10 cellular contexts compared by ENCODE assay signal in the genomic region with DNA sequence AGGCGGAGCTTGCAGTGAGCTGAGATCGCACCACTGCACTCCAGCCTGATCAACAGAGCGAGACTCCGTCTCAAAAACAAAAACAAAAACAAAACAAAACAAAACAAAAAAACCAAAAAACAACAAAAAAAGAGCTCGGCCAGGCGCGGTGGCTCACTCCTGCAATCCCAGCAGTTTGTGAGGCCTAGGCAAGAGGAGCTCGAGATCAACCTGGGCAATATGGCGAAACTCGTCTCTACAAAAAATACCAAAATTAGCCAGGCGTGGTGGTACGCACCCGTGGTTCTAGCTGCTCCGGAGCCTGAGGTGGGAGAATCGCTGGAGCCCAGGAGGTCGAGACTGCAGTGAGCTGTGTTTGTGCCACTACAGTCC. TPM values are rescaled to one million over a fixed set of nuclear protein-coding genes. Genes with fewer than 3 reads are reported as not detected.
A peak's percentile ranks its signal among the peaks of the same experiment; 100 is the strongest.
DNase-seq lines count a peak whose midpoint lies in the region; ATAC-seq and TF ChIP-seq lines count a peak whose summit lies in the region.
"Had no signal": no experiment of that assay in that cellular context is flagged by ENCODE, and none has a peak within 500 bp of the region (broad histone marks: within the 10 kb centered on the region; RNA-seq: fewer than 3 reads in every experiment).

No MANE protein-coding gene starts in this region.

- in situ Hi-C loops in GM23248 (cut with MboI): no loop called here

- H3K36me3 ChIP-seq in A673 (ENCODE audit: insufficient read depth, low read length, poor library complexity, severe bottlenecking) (no peaks in the 10 kb centered on the region), GM23248 (ENCODE audit: low read depth) (no peaks in the 10 kb centered on the region), lower lobe of right lung (no peaks in the 10 kb centered on the region)

- BruUV-seq in A673 (replicated peaks; lab: Mats Ljungman, UMichigan): no TSS peak

- POLR2A ChIA-PET in A673 (lab: Charles Lee; ENCODE audit: low non-redundant PET): interaction anchor here (0.5 kb wide), 2 partner anchors 316 to 534 kb away, joined by 3 to 5 read pairs; no protein-coding TSS in a partner anchor
- POLR2A ChIA-PET in activated CD8-positive, alpha-beta T cell treated with anti-CD3 and anti-CD28 coated beads for 36 hours (lab: Charles Lee): interaction anchor here (0.6 to 2.5 kb wide), 10 partner anchors 9 to 76 kb away, joined by 3 to 16 read pairs (median 4); a partner anchor contains a TSS

- H3K27me3 ChIP-seq in A673 (replicated peaks; ENCODE audit: insufficient read depth, low read depth, low read length, poor library complexity) (no peaks in the 10 kb centered on the region), GM23248 (replicated peaks; ENCODE audit: insufficient read depth) (no peaks in the 10 kb centered on the region), lower lobe of right lung (ENCODE audit: low read depth) (no peaks in the 10 kb centered on the region)

- peaks cover 28% of the 10 kb centered on the region for H3K4me1 Mint-ChIP-seq in activated CD8-positive, alpha-beta T cell treated with anti-CD3 and anti-CD28 coated beads for 36 hours (ENCODE audit: low read depth)

- H3K4me2 ChIP-seq in GM23248 (ENCODE audit: unreplicated experiment): peak overlapping the region; percentile 59

- H3K27me3 Mint-ChIP-seq in activated CD8-positive, alpha-beta T cell treated with anti-CD3 and anti-CD28 coated beads for 36 hours: peaks cover 4% of the 10 kb centered on the region

- no peak for ATAC-seq in activated CD8-positive, alpha-beta T cell treated with anti-CD3 and anti-CD28 coated beads for 36 hours
- ATAC-seq in lower lobe of right lung: no peak
- ATAC-seq in HG02840 (IDR thresholded peaks at IDR 0.05; ENCODE audit: low FRiP score, unreplicated experiment): no peak

- CTCF ChIA-PET in A673 (lab: Charles Lee): interaction anchor here (0.7 to 1.5 kb wide), 5 partner anchors 8 to 400 kb away, joined by 3 to 8 read pairs (median 5); no protein-coding TSS in a partner anchor
- CTCF ChIA-PET in activated CD8-positive, alpha-beta T cell treated with anti-CD3 and anti-CD28 coated beads for 36 hours (lab: Charles Lee): interaction anchor here (0.6 to 2.6 kb wide), 10 partner anchors 11 to 59 kb away, joined by 3 to 34 read pairs (median 4); a partner anchor contains a TSS

- no peaks in the 10 kb centered on the region for H3K9me3 ChIP-seq in A673 (ENCODE audit: low read depth, low read length, poor library complexity, severe bottlenecking)
- no peaks in the 10 kb centered on the region for H3K9me3 ChIP-seq in GM23248 (ENCODE audit: low read depth)
- no peaks in the 10 kb centered on the region for H3K9me3 ChIP-seq in lower lobe of right lung

- H3K4me3 ChIP-seq in A673 (ENCODE audit: low read depth, low read length, poor library complexity, severe bottlenecking): peak overlapping the region; percentile 51
- peak overlapping the region; percentile 70 for H3K4me3 ChIP-seq in GM23248
- H3K4me3 ChIP-seq in lower lobe of right lung: peak overlapping the region; percentile 61

- no peaks in the 10 kb centered on the region for H3K9me3 Mint-ChIP-seq in activated CD8-positive, alpha-beta T cell treated with anti-CD3 and anti-CD28 coated beads for 36 hours

- peak overlapping the region; percentile 96 for H3K27ac Mint-ChIP-seq in activated CD8-positive, alpha-beta T cell treated with anti-CD3 and anti-CD28 coated beads for 36 hours

- peaks cover 2% of the 10 kb centered on the region for H3K36me3 Mint-ChIP-seq in activated CD8-positive, alpha-beta T cell treated with anti-CD3 and anti-CD28 coated beads for 36 hours (ENCODE audit: low read depth)

- H3K4me3 Mint-ChIP-seq in activated CD8-positive, alpha-beta T cell treated with anti-CD3 and anti-CD28 coated beads for 36 hours: peak overlapping the region; percentile 86

- H4K20me1 ChIP-seq in GM23248 (ENCODE audit: insufficient read depth): no peaks in the 10 kb centered on the region

- peaks cover 6% of the 10 kb centered on the region for H3K4me1 ChIP-seq in A673 (ENCODE audit: insufficient read depth, low read length, poor library complexity, severe bottlenecking)
- H3K4me1 ChIP-seq in GM23248 (ENCODE audit: insufficient read depth): no peaks in the 10 kb centered on the region
- peaks cover 20% of the 10 kb centered on the region for H3K4me1 ChIP-seq in lower lobe of right lung

- H3F3A ChIP-seq in GM23248 (ENCODE audit: insufficient read depth): peaks cover 14% of the 10 kb centered on the region

- DNase-seq in A673 (ENCODE audit: low spot score) (no peak), GM23248 (no peak), lower lobe of right lung (peak; percentile 14), DMS53 treated with DMSO at 0.1 percent for 48 hours (lab: John Stamatoyannopoulos, UW; ENCODE audit: unreplicated experiment) (no peak), NCI-H2196 (lab: John Stamatoyannopoulos, UW; ENCODE audit: unreplicated experiment) (no peak)
- DNase-seq in activated CD8-positive, alpha-beta T cell treated with anti-CD3 and anti-CD28 coated beads for 36 hours: no peak
- no peak for DNase-seq in activated CD4-positive, CD25-positive, alpha-beta regulatory T cell treated with anti-CD3 and anti-CD28 coated beads, Interleukin-2, amount 50 U/mL, for 72 hours

- H3K27ac ChIP-seq in A673 (ENCODE audit: low read depth, low read length, poor library complexity, severe bottlenecking) (peak overlapping the region; percentile 68), GM23248 (peak overlapping the region; percentile 77), lower lobe of right lung (no peak overlapping the region)

- WGBS in GM23248 (ENCODE audit: low coverage in 1 of 2, low lambda C conversion rate in 2 of 2, missing lambda C conversion rate in 2 of 2), 2 experiments: 58 to 61% methylated on average over 16 of the region's 16 CpGs

- peak overlapping the region; percentile 82 for H3K9ac ChIP-seq in GM23248

- TF ChIP-seq CTCF in A673 (conservative IDR thresholded peaks at IDR 0.05; ENCODE audit: low read depth, low read length) (no peak), lower lobe of right lung (IDR thresholded peaks at IDR 0.05) (no peak)
- TF ChIP-seq CTCF in activated CD8-positive, alpha-beta T cell treated with anti-CD3 and anti-CD28 coated beads for 36 hours (IDR thresholded peaks at IDR 0.05): no peak

- H2AFZ ChIP-seq in GM23248: peak overlapping the region; percentile 87

- intact Hi-C loops in A673 (cut with micrococcal nuclease; ENCODE audit: unreplicated experiment): loop anchor here (1.0 to 2.0 kb wide), 2 partner anchors 12 to 76 kb away; a partner anchor contains a TSS
- intact Hi-C loops in activated CD8-positive, alpha-beta T cell treated with anti-CD3 and anti-CD28 coated beads for 36 hours (cut with micrococcal nuclease): no loop called here
- intact Hi-C loops in lower lobe of right lung (cut with DNase I): no loop called here

- H3K9me2 ChIP-seq in GM23248 (ENCODE audit: insufficient read depth): no peaks in the 10 kb centered on the region

- H3K79me2 ChIP-seq in GM23248 (ENCODE audit: insufficient read depth): no peaks in the 10 kb centered on the region

RNA-seq across cellular contexts. Expression of a gene that starts 20.2 kb away (rescaled TPM):
- total RNA-seq in A673 (2021) (0.96 TPM in 1 of 2 replicates, not detected in the other), lower lobe of right lung (4.3 TPM)
- 1.4 and 6.8 TPM in 2 replicates for total RNA-seq in GM23248 (2014; rRNA removed; shearing (Covaris generic))
- polyA plus RNA-seq in GM23248 (2016; fragmentation: Nextera tagmentation; extraction: Ambion mirVana): 2.5 and 3.1 TPM in 2 replicates
- 1 to 10 TPM; 1.1 to 3.0 TPM for total RNA-seq in activated CD8-positive, alpha-beta T cell treated with anti-CD3 and anti-CD28 coated beads for 36 hours

RNA-seq across cellular contexts. Expression of a gene that starts 37.4 kb away (rescaled TPM):
- total RNA-seq in A673 (2021) (not detected in 2 replicates), lower lobe of right lung (not detected)
- not detected in 2 replicates for total RNA-seq in GM23248 (2014; rRNA removed; shearing (Covaris generic))
- not detected in 2 replicates for polyA plus RNA-seq in GM23248 (2016; fragmentation: Nextera tagmentation; extraction: Ambion mirVana)
- not detected for total RNA-seq in activated CD8-positive, alpha-beta T cell treated with anti-CD3 and anti-CD28 coated beads for 36 hours
- total RNA-seq: Daoy had no signal
- polyA plus RNA-seq: adipose tissue had no signal

RNA-seq across cellular contexts. Expression of a gene that starts 38.2 kb away (rescaled TPM):
- 24.2 and 24.6 TPM in 2 replicates for total RNA-seq in A673 (2021)
- total RNA-seq in GM23248 (2014; rRNA removed; shearing (Covaris generic)): 17.5 and 18.6 TPM in 2 replicates
- 3.8 and 4.3 TPM in 2 replicates for polyA plus RNA-seq in GM23248 (2016; fragmentation: Nextera tagmentation; extraction: Ambion mirVana)
- 10 to 100 TPM; 30.6 to 31.5 TPM for total RNA-seq in activated CD8-positive, alpha-beta T cell treated with anti-CD3 and anti-CD28 coated beads for 36 hours
- 29.1 TPM for total RNA-seq in lower lobe of right lung

RNA-seq across cellular contexts. Expression of a gene that starts 53.9 kb away (rescaled TPM):
- total RNA-seq in A673 (2021) (not detected in 2 replicates), lower lobe of right lung (not detected)
- total RNA-seq in GM23248 (2014; rRNA removed; shearing (Covaris generic)): not detected in 2 replicates
- not detected in 2 replicates for polyA plus RNA-seq in GM23248 (2016; fragmentation: Nextera tagmentation; extraction: Ambion mirVana)
- total RNA-seq in activated CD8-positive, alpha-beta T cell treated with anti-CD3 and anti-CD28 coated beads for 36 hours: not detected
- total RNA-seq: Daoy had no signal
- polyA plus RNA-seq: adipose tissue had no signal

RNA-seq across cellular contexts. Expression of a gene that starts 58.9 kb away (rescaled TPM):
- 1,719 and 1,726 TPM in 2 replicates for total RNA-seq in A673 (2021)
- 2,598 and 3,224 TPM in 2 replicates for total RNA-seq in GM23248 (2014; rRNA removed; shearing (Covaris generic))
- polyA plus RNA-seq in GM23248 (2016; fragmentation: Nextera tagmentation; extraction: Ambion mirVana): 837 and 864 TPM in 2 replicates
- total RNA-seq in activated CD8-positive, alpha-beta T cell treated with anti-CD3 and anti-CD28 coated beads for 36 hours: 1,000 to 10,000 TPM; 2,759 to 2,801 TPM
- 1,202 TPM for total RNA-seq in lower lobe of right lung
